Comparison of ENCODE assay signal across 15 cellular contexts in genomic region chr3:10435850-10436249, GRCh38.
A peak's percentile ranks its signal among the peaks of the same experiment; 100 is the strongest.
DNase-seq lines count a peak whose midpoint lies in the region; ATAC-seq and TF ChIP-seq lines count a peak whose summit lies in the region.
"Had no signal": no experiment of that assay in that cellular context is flagged by ENCODE, and none has a peak within 500 bp of the region (broad histone marks: within the 10 kb centered on the region; RNA-seq: fewer than 3 reads in every experiment).

No MANE protein-coding gene starts in this region.

- DNase-seq in IMR-90 (no peak), psoas muscle (no peak)
- DNase-seq in central memory CD8-positive, alpha-beta T cell (ENCODE audit: low spot score in 2 of 2), result no peak
- DNase-seq in activated T-cell treated with anti-CD3 and anti-CD28 coated beads, Interleukin-2, amount 50 U/mL, for 4 hours, result no peak
- DNase-seq: CD4-positive, CD25-positive, alpha-beta regulatory T cell; DMS79; GOT3; HCEC 1CT; Kasumi-1; KBM-7 had no signal

- H3K36me3 ChIP-seq in BLaER1, result peaks cover 12% of the 10 kb centered on the region; the same call in 1 of the 2 replicates
- H3K36me3 ChIP-seq in IMR-90 (ENCODE audit: control insufficient read depth, insufficient read depth, low read length), result no peaks in the 10 kb centered on the region
- H3K36me3 ChIP-seq in psoas muscle (ENCODE audit: insufficient read depth in 1 of 2, low read depth in 1 of 2), result no peaks in the 10 kb centered on the region

- H3K23ac ChIP-seq in IMR-90 (ENCODE audit: low read depth, low read length), result no peak overlapping the region

- ATAC-seq in IMR-90 (ENCODE audit: low read depth), result no peak
- ATAC-seq in central memory CD8-positive, alpha-beta T cell (replicated peaks; ENCODE audit: extremely low read depth, poor library complexity, severe bottlenecking), result no peak
- no peak for ATAC-seq in psoas muscle
- ATAC-seq in SK-N-SH treated with all-trans-retinoic acid at 6 μM for 48 hours, result no peak
- no peak for ATAC-seq in HG02973 (IDR thresholded peaks at IDR 0.05; ENCODE audit: unreplicated experiment)
- no peak for ATAC-seq in HG02840 (IDR thresholded peaks at IDR 0.05; ENCODE audit: low FRiP score, unreplicated experiment)
- no peak for ATAC-seq in activated T-cell treated with anti-CD3 and anti-CD28 coated beads, Interleukin-2, amount 50 U/mL, for 4 hours

- H4K91ac ChIP-seq in IMR-90 (ENCODE audit: insufficient read depth, low read depth, low read length), result no peak overlapping the region

- intact Hi-C loops in IMR-90 (cut with micrococcal nuclease), result loop anchor here (5.0 kb wide), 1 partner anchor 69 kb away; no protein-coding TSS in a partner anchor
- intact Hi-C loops in psoas muscle (cut with DNase I), result no loop called here

- H3K27ac ChIP-seq in BLaER1 (peak overlapping the region; percentile 96), IMR-90 (ENCODE audit: insufficient read depth, low read length) (no peak overlapping the region), psoas muscle (peak overlapping the region; percentile 94)
- H3K27ac ChIP-seq: 22Rv1 had no signal

- WGBS in IMR-90 (ENCODE audit: extremely low coverage in 2 of 2, insufficient read length in 1 of 2), 2 experiments, result no CpG with 5 or more reads among the region's 3 CpGs
- 77 to 89% (median 77%) methylated on average over 3 of the region's 3 CpGs for WGBS in psoas muscle, 3 donors

- no peak overlapping the region for H4K5ac ChIP-seq in IMR-90 (ENCODE audit: low read depth, low read length)

- no peak overlapping the region for H2BK120ac ChIP-seq in IMR-90 (ENCODE audit: low read depth, low read length)

- H3K14ac ChIP-seq in IMR-90 (replicated peaks; ENCODE audit: low read depth, low read length), result no peak overlapping the region

- 0 out of 2 replicates have a peak overlapping the region, but pooled peaks have one; percentile 24 for H2AK5ac ChIP-seq in IMR-90 (ENCODE audit: low read depth, low read length)

- no peak overlapping the region for H4K8ac ChIP-seq in IMR-90 (ENCODE audit: low read depth in 2 of 2, low read length in 2 of 2)

- H3K9ac ChIP-seq in BLaER1 (peak overlapping the region; percentile 56; the same call in 1 of the 2 replicates), IMR-90 (ENCODE audit: low read depth, low read length) (no peak overlapping the region)

- TF ChIP-seq CTCF in IMR-90 (conservative IDR thresholded peaks at IDR 0.05; ENCODE audit: low read depth, low read length) (no peak), psoas muscle (IDR thresholded peaks at IDR 0.05) (no peak)

- peak overlapping the region; percentile 78 for H3K27ac Mint-ChIP-seq in central memory CD8-positive, alpha-beta T cell (ENCODE audit: low read depth)

- H2BK15ac ChIP-seq in IMR-90 (ENCODE audit: low read depth, low read length), result no peak overlapping the region

- no peaks in the 10 kb centered on the region for H3K79me1 ChIP-seq in IMR-90 (ENCODE audit: low read depth in 1 of 2, low read length in 2 of 2)

- H3K36me3 Mint-ChIP-seq in central memory CD8-positive, alpha-beta T cell (ENCODE audit: insufficient read depth), result peaks cover 1% of the 10 kb centered on the region
- no peaks in the 10 kb centered on the region for H3K36me3 Mint-ChIP-seq in activated T-cell treated with anti-CD3 and anti-CD28 coated beads, Interleukin-2, amount 50 U/mL, for 4 hours (ENCODE audit: insufficient read depth)
- H3K36me3 Mint-ChIP-seq: CD4-positive, CD25-positive, alpha-beta regulatory T cell had no signal

- no peaks in the 10 kb centered on the region for H3K27me3 ChIP-seq in BLaER1
- no peaks in the 10 kb centered on the region; the same call in 1 of the 2 replicates for H3K27me3 ChIP-seq in IMR-90 (ENCODE audit: control insufficient read depth, insufficient read depth, low read length)
- H3K27me3 ChIP-seq in psoas muscle (ENCODE audit: insufficient read depth in 3 of 3, low read length in 2 of 3), result no peaks in the 10 kb centered on the region

- H3K4me3 ChIP-seq in BLaER1 (no peak overlapping the region), IMR-90 (ENCODE audit: insufficient read depth, low read depth, low read length) (no peak overlapping the region), psoas muscle (no peak overlapping the region)

- H3K18ac ChIP-seq in IMR-90 (ENCODE audit: low read depth, low read length), result no peak overlapping the region

- peak overlapping the region; percentile 84 for H3K4me2 ChIP-seq in BLaER1
- H3K4me2 ChIP-seq in IMR-90 (ENCODE audit: low read depth, low read length), result no peak overlapping the region

- in situ Hi-C loops in IMR-90 (cut with MboI; ENCODE audit: low sequenced_read_pairs), result loop anchor here (5.0 kb wide), 1 partner anchor 64 kb away; no protein-coding TSS in a partner anchor

- dilution Hi-C loops in IMR-90 (cut with HindIII; ENCODE audit: low sequenced_read_pairs, unreplicated experiment), result no loop called here

- peak overlapping the region; percentile 40 for H2AFZ ChIP-seq in IMR-90 (replicated peaks; ENCODE audit: low read length, poor library complexity)

- no peaks in the 10 kb centered on the region for H3K27me3 Mint-ChIP-seq in central memory CD8-positive, alpha-beta T cell
- no peaks in the 10 kb centered on the region for H3K27me3 Mint-ChIP-seq in activated T-cell treated with anti-CD3 and anti-CD28 coated beads, Interleukin-2, amount 50 U/mL, for 4 hours (ENCODE audit: low read depth)
- H3K27me3 Mint-ChIP-seq: CD4-positive, CD25-positive, alpha-beta regulatory T cell had no signal

- H2BK20ac ChIP-seq in IMR-90 (ENCODE audit: low read depth, low read length), result no peak overlapping the region

- BruUV-seq in IMR-90 (replicated peaks; lab: Mats Ljungman, UMichigan), result no TSS peak

- no peaks in the 10 kb centered on the region for H3K9me3 Mint-ChIP-seq in central memory CD8-positive, alpha-beta T cell
- no peaks in the 10 kb centered on the region for H3K9me3 Mint-ChIP-seq in activated T-cell treated with anti-CD3 and anti-CD28 coated beads, Interleukin-2, amount 50 U/mL, for 4 hours
- H3K9me3 Mint-ChIP-seq: CD4-positive, CD25-positive, alpha-beta regulatory T cell had no signal

- POLR2A ChIA-PET in IMR-90 (lab: Charles Lee; ENCODE audit: unreplicated experiment), result no interaction called here

- H3K9me3 ChIP-seq in BLaER1 (no peaks in the 10 kb centered on the region), IMR-90 (ENCODE audit: control insufficient read depth, insufficient read depth, low read length) (no peaks in the 10 kb centered on the region), psoas muscle (no peaks in the 10 kb centered on the region)

- H4K20me1 ChIP-seq in BLaER1, result no peaks in the 10 kb centered on the region
- H4K20me1 ChIP-seq in IMR-90 (ENCODE audit: insufficient read depth, low read length), result peaks cover 3% of the 10 kb centered on the region; the same call in 1 of the 2 replicates

- no peak overlapping the region for H3K4ac ChIP-seq in IMR-90 (ENCODE audit: low read depth, low read length)

- CTCF ChIA-PET in IMR-90 (lab: Yijun Ruan, JAX), result no interaction called here

- no peak overlapping the region for H3K4me3 Mint-ChIP-seq in central memory CD8-positive, alpha-beta T cell
- H3K4me3 Mint-ChIP-seq in activated T-cell treated with anti-CD3 and anti-CD28 coated beads, Interleukin-2, amount 50 U/mL, for 4 hours, result no peak overlapping the region
- H3K4me3 Mint-ChIP-seq: CD4-positive, CD25-positive, alpha-beta regulatory T cell had no signal

- peaks cover 100% of the 10 kb centered on the region for H3K4me1 ChIP-seq in BLaER1
- peaks cover 16% of the 10 kb centered on the region for H3K4me1 ChIP-seq in IMR-90 (ENCODE audit: control insufficient read depth, insufficient read depth, low read length)
- peaks cover 67% of the 10 kb centered on the region for H3K4me1 ChIP-seq in psoas muscle

- no peak overlapping the region for H2BK5ac ChIP-seq in IMR-90 (ENCODE audit: low read depth, low read length, poor library complexity, severe bottlenecking)

- no peak for TF ChIP-seq RAD21 in IMR-90 (IDR thresholded peaks at IDR 0.05; ENCODE audit: low read length)

- peaks cover 24% of the 10 kb centered on the region for H3K4me1 Mint-ChIP-seq in central memory CD8-positive, alpha-beta T cell
- peaks cover 24% of the 10 kb centered on the region for H3K4me1 Mint-ChIP-seq in activated T-cell treated with anti-CD3 and anti-CD28 coated beads, Interleukin-2, amount 50 U/mL, for 4 hours (ENCODE audit: low read depth)

- no peak overlapping the region for H3K56ac ChIP-seq in IMR-90 (ENCODE audit: extremely low read depth, insufficient read depth, low read length)

- no peak overlapping the region for H2AK9ac ChIP-seq in IMR-90 (replicated peaks; ENCODE audit: low read depth, low read length, poor library complexity)

- H3K9me1 ChIP-seq in IMR-90 (ENCODE audit: insufficient read depth, low read length), result peaks cover 18% of the 10 kb centered on the region

- TF ChIP-seq POLR2A in IMR-90 (IDR thresholded peaks at IDR 0.05; ENCODE audit: low read depth, low read length), result no peak

TF ChIP-seq in IMR-90, 13 proteins besides CTCF, POLR2A, EP300 and RAD21:
- TF ChIP-seq NFE2L2 (IDR thresholded peaks at IDR 0.05; ENCODE audit: low read depth, low read length) (no peak), FOS (IDR thresholded peaks at IDR 0.05; ENCODE audit: low read depth, low read length) (no peak), USF2 (IDR thresholded peaks at IDR 0.05; ENCODE audit: low read depth, low read length) (peak; percentile 39; the same call in 1 of the 2 replicates)

TF ChIP-seq in SK-N-SH treated with all-trans-retinoic acid at 6 μM for 48 hours, 23 proteins besides CTCF, POLR2A, EP300 and RAD21 (continues in another document):
- no peak for TF ChIP-seq ZFP30 (CRISPR knock-in tag; IDR thresholded peaks at IDR 0.05)
- TF ChIP-seq ZC3H10 (CRISPR knock-in tag; IDR thresholded peaks at IDR 0.05), result no peak
- no peak for TF ChIP-seq ESRRG (CRISPR knock-in tag; IDR thresholded peaks at IDR 0.05)
- TF ChIP-seq TCF4 (CRISPR knock-in tag; IDR thresholded peaks at IDR 0.05; ENCODE audit: borderline replicate concordance), result no peak
- no peak for TF ChIP-seq GLIS3 (CRISPR knock-in tag; IDR thresholded peaks at IDR 0.05)
